ENCODE assay signal across 22 cellular contexts in the genomic region with DNA sequence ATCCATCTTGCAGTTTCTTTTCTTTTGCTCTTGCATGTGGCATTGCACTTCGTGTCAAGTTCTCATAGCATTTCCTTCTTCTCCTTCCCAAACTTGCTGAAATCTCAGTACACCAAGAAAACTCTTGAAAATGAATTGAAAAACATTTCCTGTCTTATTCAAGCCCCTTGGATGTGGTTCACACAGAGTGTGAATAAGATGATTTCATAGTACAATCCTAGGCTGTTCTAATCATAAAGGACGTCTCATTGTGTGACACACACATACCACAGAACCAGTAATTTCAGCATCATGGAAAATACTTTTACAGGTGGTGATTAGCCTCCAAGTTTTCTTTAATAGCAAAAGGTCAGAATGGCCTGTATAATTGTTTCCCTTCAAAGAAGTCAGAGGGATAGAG.
"Had no signal": no experiment of that assay in that cellular context is flagged by ENCODE, and none has a peak within 500 bp of the region (broad histone marks: within the 10 kb centered on the region; RNA-seq: fewer than 3 reads in every experiment).

No MANE protein-coding gene starts in this region.

- H3K4me1 ChIP-seq: body of pancreas had no signal

- H3K27me3 ChIP-seq: body of pancreas had no signal

- H3K27me3 Mint-ChIP-seq: activated CD4-positive, alpha-beta memory T cell treated with anti-CD3 and anti-CD28 coated beads for 36 hours; activated naive CD8-positive, alpha-beta T cell had no signal

- H3K9me3 ChIP-seq: body of pancreas had no signal

- H3K27ac Mint-ChIP-seq: activated CD4-positive, alpha-beta memory T cell treated with anti-CD3 and anti-CD28 coated beads for 36 hours; activated CD4-positive, alpha-beta T cell treated with anti-CD3 and anti-CD28 coated beads, Interleukin-2, amount 10 ng/mL, durations not matched to agents 7 days and 5 days; activated naive CD4-positive, alpha-beta T cell treated with anti-CD3 and anti-CD28 coated beads for 36 hours; activated naive CD8-positive, alpha-beta T cell; activated T-helper 17 cell treated with anti-CD3 and anti-CD28 coated beads, Interleukin-2, amount 50 U/mL, for 72 hours; T-helper 1 cell treated with Interleukin-12 subunit alpha and Interleukin-12 subunit beta and Interleukin-4 antibody, amounts not matched to agents 30 μg/mL and 1 μg/mL, for 36 hours; WTC11 had no signal

- DNase-seq: activated CD4-positive, alpha-beta memory T cell treated with anti-CD3 and anti-CD28 coated beads for 36 hours; activated CD4-positive, alpha-beta T cell treated with anti-CD3 and anti-CD28 coated beads, Interleukin-2, amount 10 ng/mL, durations not matched to agents 7 days and 5 days; activated CD4-positive, CD25-positive, alpha-beta regulatory T cell treated with anti-CD3 and anti-CD28 coated beads, Interleukin-2, amount 50 U/mL, for 72 hours; activated CD8-positive, alpha-beta memory T cell treated with anti-CD3 and anti-CD28 coated beads for 24 hours; activated gamma-delta T cell; activated naive CD4-positive, alpha-beta T cell treated with anti-CD3 and anti-CD28 coated beads for 36 hours; activated T-cell treated with anti-CD3 and anti-CD28 coated beads for 4 hours; activated T-cell treated with anti-CD3 and anti-CD28 coated beads, Interleukin-2, amount 50 U/mL, for 48 hours; body of pancreas; Karpas-422; NCI-H1048; NCI-H146; NCI-H187 treated with DMSO at 0.1 percent for 48 hours; NCI-H2081 treated with DMSO at 0.1 percent for 48 hours; NCI-H446; NCI-H524; SHP77 treated with DMSO at 0.1 percent for 48 hours had no signal

- H3K9me3 Mint-ChIP-seq: activated CD4-positive, alpha-beta T cell treated with anti-CD3 and anti-CD28 coated beads, Interleukin-2, amount 10 ng/mL, durations not matched to agents 7 days and 5 days; T-helper 1 cell treated with Interleukin-12 subunit alpha and Interleukin-12 subunit beta and Interleukin-4 antibody, amounts not matched to agents 30 μg/mL and 1 μg/mL, for 36 hours had no signal

- H3K27ac ChIP-seq: body of pancreas had no signal

- H3K4me3 ChIP-seq: body of pancreas, K562 had no signal

- ATAC-seq: activated T-helper 17 cell treated with anti-CD3 and anti-CD28 coated beads, Interleukin-2, amount 50 U/mL, for 72 hours; body of pancreas; K562; WTC11 had no signal

- H3K36me3 Mint-ChIP-seq: activated CD4-positive, alpha-beta memory T cell treated with anti-CD3 and anti-CD28 coated beads for 36 hours; activated naive CD8-positive, alpha-beta T cell; WTC11 had no signal

- H3K4me3 Mint-ChIP-seq: activated CD4-positive, alpha-beta memory T cell treated with anti-CD3 and anti-CD28 coated beads for 36 hours; activated CD4-positive, alpha-beta T cell treated with anti-CD3 and anti-CD28 coated beads, Interleukin-2, amount 10 ng/mL, durations not matched to agents 7 days and 5 days; activated naive CD4-positive, alpha-beta T cell treated with anti-CD3 and anti-CD28 coated beads for 36 hours; activated naive CD8-positive, alpha-beta T cell; activated T-helper 17 cell treated with anti-CD3 and anti-CD28 coated beads, Interleukin-2, amount 50 U/mL, for 72 hours; T-helper 1 cell treated with Interleukin-12 subunit alpha and Interleukin-12 subunit beta and Interleukin-4 antibody, amounts not matched to agents 30 μg/mL and 1 μg/mL, for 36 hours; WTC11 had no signal

- H3K4me1 Mint-ChIP-seq: activated CD4-positive, alpha-beta T cell treated with anti-CD3 and anti-CD28 coated beads, Interleukin-2, amount 10 ng/mL, durations not matched to agents 7 days and 5 days; activated T-helper 17 cell treated with anti-CD3 and anti-CD28 coated beads, Interleukin-2, amount 50 U/mL, for 72 hours; WTC11 had no signal
